ENCODE assay signal across 14 cellular contexts in the genomic region with DNA sequence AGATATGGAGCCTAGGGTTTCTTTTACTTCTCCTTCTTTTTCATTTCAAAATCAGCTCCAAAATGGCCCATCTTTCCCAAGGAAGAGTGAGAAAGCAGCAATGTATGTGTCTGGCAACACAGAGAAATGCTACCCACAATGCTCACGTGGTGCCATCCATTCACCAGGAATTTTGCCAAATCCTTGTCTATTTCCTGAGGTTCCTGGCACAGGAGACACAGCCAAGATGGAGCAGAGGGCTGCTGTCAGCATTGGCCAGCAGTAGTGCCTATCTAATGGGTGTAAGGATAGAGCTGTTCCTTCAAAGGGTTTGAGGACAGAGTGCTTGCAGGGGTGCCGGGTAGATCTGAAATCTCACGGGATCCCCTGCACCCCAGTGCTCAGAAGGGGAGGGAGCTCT.
DNase-seq lines count a peak whose midpoint lies in the region; ATAC-seq and TF ChIP-seq lines count a peak whose summit lies in the region.
"Had no signal": no experiment of that assay in that cellular context is flagged by ENCODE, and none has a peak within 500 bp of the region (broad histone marks: within the 10 kb centered on the region; RNA-seq: fewer than 3 reads in every experiment).

No MANE protein-coding gene starts in this region.

- H3K27ac ChIP-seq in GM23248: no peak overlapping the region
- peak overlapping the region; percentile 73 for H3K27ac ChIP-seq in psoas muscle

- ATAC-seq in psoas muscle (peak in 3 of 4 donors; percentile 27 to 42 (median 29)), sciatic nerve (no peak), GM21576 (IDR thresholded peaks at IDR 0.05; ENCODE audit: unreplicated experiment) (no peak), GM18867 (IDR thresholded peaks at IDR 0.05; ENCODE audit: unreplicated experiment) (no peak)
- ATAC-seq: activated naive CD4-positive, alpha-beta T cell treated with anti-CD3 and anti-CD28 coated beads, Interleukin-2, amount 50 U/mL, for 72 hours; HCT116 had no signal

- H4K20me1 ChIP-seq in GM23248 (ENCODE audit: insufficient read depth): no peaks in the 10 kb centered on the region

- in situ Hi-C loops in GM23248 (cut with MboI): no loop called here

- no peak overlapping the region for H3K4me2 ChIP-seq in GM23248 (ENCODE audit: unreplicated experiment)

- intact Hi-C loops in psoas muscle (cut with DNase I) (loop anchor here in 1 of 2 donors (5.0 to 10.0 kb wide), 3 partner anchors 62 to 230 kb away; a partner anchor contains a TSS), sciatic nerve (cut with DNase I) (no loop called here)

- DNase-seq in GM23248 (peak; percentile 79), NCI-H226 (peak; percentile 50), fibroblast of gingiva (ENCODE audit: low read depth) (peak; percentile 67), psoas muscle (no peak), sciatic nerve (ENCODE audit: low spot score) (no peak)
- DNase-seq: activated CD4-positive, alpha-beta T cell treated with anti-CD3 and anti-CD28 coated beads for 48 hours; endodermal cell; immature natural killer cell; ovary had no signal

- H3K4me3 ChIP-seq in GM23248: no peak overlapping the region
- H3K4me3 ChIP-seq in psoas muscle: no peak overlapping the region
- H3K4me3 ChIP-seq: ovary, vagina had no signal

- no peak overlapping the region for H3K9ac ChIP-seq in GM23248

- TF ChIP-seq CTCF in psoas muscle (IDR thresholded peaks at IDR 0.05): no peak

- H3K9me3 ChIP-seq in GM23248 (ENCODE audit: low read depth) (no peaks in the 10 kb centered on the region), psoas muscle (no peaks in the 10 kb centered on the region)
- H3K9me3 ChIP-seq: ovary, vagina had no signal

- H3K36me3 ChIP-seq in GM23248 (ENCODE audit: low read depth) (no peaks in the 10 kb centered on the region), psoas muscle (ENCODE audit: insufficient read depth in 1 of 2, low read depth in 1 of 2) (no peaks in the 10 kb centered on the region)
- H3K36me3 ChIP-seq: ovary, vagina had no signal

- H3K9me2 ChIP-seq in GM23248 (ENCODE audit: insufficient read depth): no peaks in the 10 kb centered on the region

- H3K27me3 ChIP-seq in GM23248 (replicated peaks; ENCODE audit: insufficient read depth) (no peaks in the 10 kb centered on the region), psoas muscle (ENCODE audit: insufficient read depth in 3 of 3, low read length in 2 of 3) (no peaks in the 10 kb centered on the region)
- H3K27me3 ChIP-seq: ovary, vagina had no signal

- H2AFZ ChIP-seq in GM23248: peak overlapping the region; percentile 10; the same call in 1 of the 2 replicates

- H3K4me1 ChIP-seq in GM23248 (ENCODE audit: insufficient read depth) (peaks cover 26% of the 10 kb centered on the region), psoas muscle (peaks cover 46% of the 10 kb centered on the region)

- no peaks in the 10 kb centered on the region for H3K79me2 ChIP-seq in GM23248 (ENCODE audit: insufficient read depth)

- H3F3A ChIP-seq in GM23248 (ENCODE audit: insufficient read depth): peaks cover 17% of the 10 kb centered on the region

- 48 to 50% methylated on average over 3 of the region's 3 CpGs for WGBS in GM23248 (ENCODE audit: low coverage in 1 of 2, low lambda C conversion rate in 2 of 2, missing lambda C conversion rate in 2 of 2), 2 experiments
- WGBS in psoas muscle, 3 donors: 53 to 67% (median 66%) methylated on average over 3 of the region's 3 CpGs

Comparison
In these comparisons a context has a peak if more than half of its experiments do, and no peak if none do; other contexts are left out.
1. DNase-seq: peak in GM23248 (single experiment), NCI-H226 (single experiment) and fibroblast of gingiva (single experiment); none in psoas muscle (0 of 2) and sciatic nerve (single experiment).
2. ATAC-seq: peak in psoas muscle (3 of 4); none in sciatic nerve (single experiment), GM21576 (single experiment) and GM18867 (single experiment).